14 cellular contexts compared by ENCODE assay signal in genomic region chr4:52619591-52619931, GRCh38. TPM values are rescaled to one million over a fixed set of nuclear protein-coding genes. Genes with fewer than 3 reads are reported as not detected.
DNase-seq lines count a peak whose midpoint lies in the region; ATAC-seq and TF ChIP-seq lines count a peak whose summit lies in the region.
"Had no signal": no experiment of that assay in that cellular context is flagged by ENCODE, and none has a peak within 500 bp of the region (broad histone marks: within the 10 kb centered on the region; RNA-seq: fewer than 3 reads in every experiment).

No MANE protein-coding gene starts in this region.

- no peak for TF ChIP-seq CTCF in GM23338 (conservative IDR thresholded peaks at IDR 0.05; ENCODE audit: low read depth in 2 of 2)
- no peak for TF ChIP-seq CTCF in nephron (IDR thresholded peaks at IDR 0.05; ENCODE audit: unreplicated experiment in 3 of 3)
- TF ChIP-seq CTCF in OCI-LY7 (conservative IDR thresholded peaks at IDR 0.05; ENCODE audit: low read length), result no peak

- 0 out of 2 replicates have a peak, but pooled peaks cover 2% of the 10 kb centered on the region for H3K36me3 ChIP-seq in GM23338 (ENCODE audit: insufficient read depth)
- H3K36me3 ChIP-seq in OCI-LY7 (ENCODE audit: insufficient read depth, low read length), result 0 out of 2 replicates have a peak, but pooled peaks cover 5% of the 10 kb centered on the region

- no peaks in the 10 kb centered on the region for H3F3A ChIP-seq in GM23338 (replicated peaks; ENCODE audit: low read depth)

- BruUV-seq in OCI-LY7 (replicated peaks; lab: Mats Ljungman, UMichigan), result no TSS peak

- H3K4me3 Mint-ChIP-seq in GM23338, result no peak overlapping the region
- no peak overlapping the region for H3K4me3 Mint-ChIP-seq in nephron
- H3K4me3 Mint-ChIP-seq in T-helper 2 cell treated with Interferon-gamma antibody and Interleukin-4, amounts not matched to agents 5 μg/mL and 100 μg/mL, for 36 hours, result no peak overlapping the region
- H3K4me3 Mint-ChIP-seq: HFFc6 had no signal

- H3K9me3 ChIP-seq in OCI-LY7 (ENCODE audit: low read length), result no peaks in the 10 kb centered on the region
- H3K9me3 ChIP-seq: BLaER1, HAP-1 had no signal

- H3K27ac Mint-ChIP-seq in GM23338 (peak overlapping the region; percentile 9; the same call in 1 of the 2 replicates), nephron (peak overlapping the region; percentile 39 to 83 (median 54))
- no peak overlapping the region for H3K27ac Mint-ChIP-seq in T-helper 2 cell treated with Interferon-gamma antibody and Interleukin-4, amounts not matched to agents 5 μg/mL and 100 μg/mL, for 36 hours
- H3K27ac Mint-ChIP-seq: HFFc6 had no signal

- H3K27ac ChIP-seq in GM23338 (ENCODE audit: low read depth) (0 out of 2 replicates have a peak overlapping the region, but pooled peaks have one; percentile 9), OCI-LY7 (ENCODE audit: low read depth, low read length, poor library complexity, severe bottlenecking) (no peak overlapping the region)
- H3K27ac ChIP-seq: 22Rv1, BLaER1 had no signal

- POLR2A ChIA-PET in OCI-LY7 (lab: Charles Lee), result no interaction called here

- H4K20me1 ChIP-seq in GM23338 (replicated peaks; ENCODE audit: insufficient read depth), result no peaks in the 10 kb centered on the region; the same call in none of the 2 replicates
- H4K20me1 ChIP-seq in OCI-LY7 (ENCODE audit: insufficient read depth, low read length), result no peaks in the 10 kb centered on the region

- H3K4me2 ChIP-seq in GM23338, result peak overlapping the region; percentile 45; the same call in 1 of the 2 replicates
- no peak overlapping the region for H3K4me2 ChIP-seq in OCI-LY7 (ENCODE audit: low read length)
- H3K4me2 ChIP-seq: BLaER1 had no signal

- H3K4me1 ChIP-seq in GM23338 (ENCODE audit: insufficient read depth) (peaks cover 13% of the 10 kb centered on the region), OCI-LY7 (ENCODE audit: insufficient read depth, low read length, poor library complexity, severe bottlenecking) (no peaks in the 10 kb centered on the region)
- H3K4me1 ChIP-seq: BLaER1 had no signal

- no peaks in the 10 kb centered on the region for H3K27me3 Mint-ChIP-seq in GM23338 (ENCODE audit: insufficient read depth, low read depth, poor library complexity)
- no peaks in the 10 kb centered on the region for H3K27me3 Mint-ChIP-seq in nephron (ENCODE audit: low read depth)
- H3K27me3 Mint-ChIP-seq in T-helper 2 cell treated with Interferon-gamma antibody and Interleukin-4, amounts not matched to agents 5 μg/mL and 100 μg/mL, for 36 hours (ENCODE audit: low read depth), result peaks cover 3% of the 10 kb centered on the region

- no peak overlapping the region for H3K4me3 ChIP-seq in GM23338
- no peak overlapping the region for H3K4me3 ChIP-seq in OCI-LY7 (ENCODE audit: low read depth, low read length, poor library complexity, severe bottlenecking)
- H3K4me3 ChIP-seq: BLaER1, HAP-1 had no signal

- H3K9me3 Mint-ChIP-seq in GM23338, result no peaks in the 10 kb centered on the region
- H3K9me3 Mint-ChIP-seq in nephron, result no peaks in the 10 kb centered on the region
- no peaks in the 10 kb centered on the region for H3K9me3 Mint-ChIP-seq in T-helper 2 cell treated with Interferon-gamma antibody and Interleukin-4, amounts not matched to agents 5 μg/mL and 100 μg/mL, for 36 hours
- H3K9me3 Mint-ChIP-seq: HFFc6 had no signal

- H3K79me2 ChIP-seq in GM23338 (replicated peaks; ENCODE audit: insufficient read depth) (peaks cover 86% of the 10 kb centered on the region), OCI-LY7 (ENCODE audit: insufficient read depth, low read depth, low read length) (no peaks in the 10 kb centered on the region)

- H3K27me3 ChIP-seq in GM23338 (ENCODE audit: insufficient read depth), result no peaks in the 10 kb centered on the region
- H3K27me3 ChIP-seq: BLaER1 had no signal

- intact Hi-C loops in Right ventricle myocardium inferior (cut with DNase I) (no loop called here), cardiac septum (cut with DNase I) (no loop called here), OCI-LY7 (cut with micrococcal nuclease; ENCODE audit: unreplicated experiment) (no loop called here)

- ATAC-seq in Right ventricle myocardium inferior (peak; percentile 28), GM23338 (no peak)

- CTCF ChIA-PET in OCI-LY7 (lab: Charles Lee; ENCODE audit: unreplicated experiment), result no interaction called here

- no peak overlapping the region for H2AFZ ChIP-seq in GM23338
- no peak overlapping the region for H2AFZ ChIP-seq in OCI-LY7 (ENCODE audit: low read length)

- H3K4me1 Mint-ChIP-seq in GM23338, result peaks cover 21% of the 10 kb centered on the region
- H3K4me1 Mint-ChIP-seq in nephron, result peaks cover 42% of the 10 kb centered on the region
- peaks cover 21% of the 10 kb centered on the region for H3K4me1 Mint-ChIP-seq in T-helper 2 cell treated with Interferon-gamma antibody and Interleukin-4, amounts not matched to agents 5 μg/mL and 100 μg/mL, for 36 hours (ENCODE audit: low read depth)

- H3K36me3 Mint-ChIP-seq in GM23338 (ENCODE audit: low read depth), result peaks cover 19% of the 10 kb centered on the region; the same call in 2 of the 3 replicates
- H3K36me3 Mint-ChIP-seq in nephron (ENCODE audit: low read depth), result peaks cover 61% of the 10 kb centered on the region
- peaks cover 2% of the 10 kb centered on the region for H3K36me3 Mint-ChIP-seq in T-helper 2 cell treated with Interferon-gamma antibody and Interleukin-4, amounts not matched to agents 5 μg/mL and 100 μg/mL, for 36 hours (ENCODE audit: low read depth)

- no peaks in the 10 kb centered on the region for H3K9me2 ChIP-seq in GM23338 (ENCODE audit: insufficient read depth)
- no peaks in the 10 kb centered on the region for H3K9me2 ChIP-seq in OCI-LY7 (ENCODE audit: insufficient read depth, low read length)

- DNase-seq in Right ventricle myocardium inferior (ENCODE audit: missing footprints) (no peak), cardiac septum (ENCODE audit: low spot score) (no peak), GM23338 (ENCODE audit: low spot score) (no peak), cerebellar cortex (ENCODE audit: low spot score) (peak; percentile 41), GM19240 (ENCODE audit: insufficient read length, low spot score) (no peak), OCI-LY7 (ENCODE audit: low spot score) (no peak)
- DNase-seq in T-helper 2 cell treated with Interferon-gamma antibody and Interleukin-4, amounts not matched to agents 5 μg/mL and 100 μg/mL, for 36 hours (ENCODE audit: low spot score), result no peak
- DNase-seq: AML-193, DMS53, HFFc6 had no signal

TF ChIP-seq in GM23338, 12 proteins besides CTCF, POLR2A, EP300 and RAD21 (continues in another document):
- TF ChIP-seq NANOG (IDR thresholded peaks at IDR 0.05; ENCODE audit: borderline replicate concordance) (no peak), ZNF114 (CRISPR knock-in tag; IDR thresholded peaks at IDR 0.05) (no peak)
- TF ChIP-seq, protein P1, sequence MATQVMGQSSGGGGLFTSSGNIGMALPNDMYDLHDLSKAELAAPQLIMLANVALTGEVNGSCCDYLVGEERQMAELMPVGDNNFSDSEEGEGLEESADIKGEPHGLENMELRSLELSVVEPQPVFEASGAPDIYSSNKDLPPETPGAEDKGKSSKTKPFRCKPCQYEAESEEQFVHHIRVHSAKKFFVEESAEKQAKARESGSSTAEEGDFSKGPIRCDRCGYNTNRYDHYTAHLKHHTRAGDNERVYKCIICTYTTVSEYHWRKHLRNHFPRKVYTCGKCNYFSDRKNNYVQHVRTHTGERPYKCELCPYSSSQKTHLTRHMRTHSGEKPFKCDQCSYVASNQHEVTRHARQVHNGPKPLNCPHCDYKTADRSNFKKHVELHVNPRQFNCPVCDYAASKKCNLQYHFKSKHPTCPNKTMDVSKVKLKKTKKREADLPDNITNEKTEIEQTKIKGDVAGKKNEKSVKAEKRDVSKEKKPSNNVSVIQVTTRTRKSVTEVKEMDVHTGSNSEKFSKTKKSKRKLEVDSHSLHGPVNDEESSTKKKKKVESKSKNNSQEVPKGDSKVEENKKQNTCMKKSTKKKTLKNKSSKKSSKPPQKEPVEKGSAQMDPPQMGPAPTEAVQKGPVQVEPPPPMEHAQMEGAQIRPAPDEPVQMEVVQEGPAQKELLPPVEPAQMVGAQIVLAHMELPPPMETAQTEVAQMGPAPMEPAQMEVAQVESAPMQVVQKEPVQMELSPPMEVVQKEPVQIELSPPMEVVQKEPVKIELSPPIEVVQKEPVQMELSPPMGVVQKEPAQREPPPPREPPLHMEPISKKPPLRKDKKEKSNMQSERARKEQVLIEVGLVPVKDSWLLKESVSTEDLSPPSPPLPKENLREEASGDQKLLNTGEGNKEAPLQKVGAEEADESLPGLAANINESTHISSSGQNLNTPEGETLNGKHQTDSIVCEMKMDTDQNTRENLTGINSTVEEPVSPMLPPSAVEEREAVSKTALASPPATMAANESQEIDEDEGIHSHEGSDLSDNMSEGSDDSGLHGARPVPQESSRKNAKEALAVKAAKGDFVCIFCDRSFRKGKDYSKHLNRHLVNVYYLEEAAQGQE (IDR thresholded peaks at IDR 0.05; ENCODE audit: unreplicated experiment), result no peak

RNA-seq across cellular contexts. Expression of gene USP46, which starts 39.5 kb away (rescaled TPM):
- total RNA-seq in Right ventricle myocardium inferior, result 65.1 TPM
- total RNA-seq in cardiac septum, result 111 TPM
- 40.5 and 41.1 TPM in 2 replicates for total RNA-seq in GM23338 (2014; rRNA removed; shearing (Covaris generic))
- polyA plus RNA-seq in GM23338 (2016; fragmentation: Nextera tagmentation; extraction: Ambion mirVana), result 58.4 and 59.4 TPM in 2 replicates
- 5.4 and 5.8 TPM in 2 replicates for total RNA-seq in OCI-LY7 (2014; rRNA removed; shearing (Covaris generic))
- 15.5 and 15.8 TPM in 2 replicates for total RNA-seq in OCI-LY7 (2022)
